In genomic region chr15:92869263-92869940, GRCh38 we compare ENCODE assay signal across 10 cellular contexts. TPM values are rescaled to one million over a fixed set of nuclear protein-coding genes. Genes with fewer than 3 reads are reported as not detected.
DNase-seq lines count a peak whose midpoint lies in the region; ATAC-seq, FAIRE-seq and TF ChIP-seq lines count a peak whose summit lies in the region.
"Had no signal": no experiment of that assay in that cellular context is flagged by ENCODE, and none has a peak within 500 bp of the region (broad histone marks: within the 10 kb centered on the region; RNA-seq: fewer than 3 reads in every experiment).

No MANE protein-coding gene starts in this region.

- no peaks in the 10 kb centered on the region for H3K9me3 ChIP-seq in pancreas

- H3K27ac ChIP-seq in pancreas, result peak overlapping the region in 3 of 4 donors; percentile 26 to 39 (median 34)
- H3K27ac ChIP-seq: KMS-11 had no signal

- H3K36me3 ChIP-seq in pancreas, result no peaks in the 10 kb centered on the region

- no peak for FAIRE-seq in pancreas (lab: Jason Lieb, UNC)

- intact Hi-C loops in pancreas (cut with DNase I), result no loop called here

- H3K4me1 ChIP-seq in pancreas, result no peaks in the 10 kb centered on the region

- no peak for TF ChIP-seq CTCF in AG10803 (conservative IDR thresholded peaks at IDR 0.05; ENCODE audit: low read length)
- no peak for TF ChIP-seq CTCF in foreskin fibroblast (IDR thresholded peaks at IDR 0.05; ENCODE audit: low read depth, low read length)
- TF ChIP-seq CTCF in pancreas (IDR thresholded peaks at IDR 0.05), result no peak

- H3K4me3 ChIP-seq in AG10803 (ENCODE audit: low read length) (no peak overlapping the region), foreskin fibroblast (ENCODE audit: low read depth in 1 of 2, low read length in 2 of 2) (no peak overlapping the region), pancreas (no peak overlapping the region)

- no peaks in the 10 kb centered on the region for H3K27me3 ChIP-seq in pancreas

- peak; percentile 83 for DNase-seq in AG10803 (ENCODE audit: low read depth)
- peak; percentile 85 for DNase-seq in RPMI7951 (ENCODE audit: low read depth)
- peak; percentile 29 to 62 for DNase-seq in foreskin fibroblast
- no peak for DNase-seq in pancreas
- DNase-seq in iPS-NIHi7 (ENCODE audit: extremely low spot score), result no peak
- DNase-seq in central memory CD4-positive, alpha-beta T cell, result no peak
- no peak for DNase-seq in HuH-7.5 (ENCODE audit: low spot score)
- DNase-seq: DMS 273 treated with DMSO at 0.1 percent for 48 hours had no signal

- 62 to 64% methylated on average over 4 of the region's 4 CpGs for WGBS in pancreas, 2 donors

- ATAC-seq in pancreas, result peak; percentile 28 to 85 (median 56)
- no peak for ATAC-seq in GM18909 (IDR thresholded peaks at IDR 0.05; ENCODE audit: poor library complexity, unreplicated experiment)

RNA-seq across cellular contexts. Expression of gene CHD2, which starts 30.7 kb away (rescaled TPM):
- 37.5 TPM in 2 replicates for total RNA-seq in RPMI7951 (2014; rRNA removed; shearing (Covaris generic))
- total RNA-seq in pancreas, result 10 to 100 TPM; 37.0 to 86.3 (median 50.1) TPM
- 10 to 100 TPM; 27.7 to 31.1 TPM for polyA plus RNA-seq in pancreas

Comparison
In these comparisons a context has a peak if more than half of its experiments do, and no peak if none do; other contexts are left out.
1. DNase-seq: peak in AG10803 (single experiment), RPMI7951 (single experiment) and foreskin fibroblast (2 of 2); none in pancreas (0 of 6), iPS-NIHi7 (single experiment), central memory CD4-positive, alpha-beta T cell (single experiment) and HuH-7.5 (single experiment).